12 cellular contexts compared by ENCODE assay signal in genomic region chr5:172906888-172907287, GRCh38. TPM values are rescaled to one million over a fixed set of nuclear protein-coding genes. Genes with fewer than 3 reads are reported as not detected.
A peak's percentile ranks its signal among the peaks of the same experiment; 100 is the strongest.
DNase-seq lines count a peak whose midpoint lies in the region; ATAC-seq, FAIRE-seq and TF ChIP-seq lines count a peak whose summit lies in the region.
"Had no signal": no experiment of that assay in that cellular context is flagged by ENCODE, and none has a peak within 500 bp of the region (broad histone marks: within the 10 kb centered on the region; RNA-seq: fewer than 3 reads in every experiment).

No MANE protein-coding gene starts in this region.

- no peak overlapping the region for H2AFZ ChIP-seq in astrocyte (ENCODE audit: low read depth, low read length)

- peaks cover 6% of the 10 kb centered on the region for H3K4me1 Mint-ChIP-seq in activated naive CD8-positive, alpha-beta T cell treated with anti-CD3 and anti-CD28 coated beads for 36 hours
- peaks cover 12% of the 10 kb centered on the region for H3K4me1 Mint-ChIP-seq in activated naive CD8-positive, alpha-beta T cell treated with anti-CD3 and anti-CD28 coated beads, Interleukin-2, amount 50 U/mL, for 24 hours
- H3K4me1 Mint-ChIP-seq in astrocyte (ENCODE audit: low read depth, unreplicated experiment), result peaks cover 37% of the 10 kb centered on the region
- peaks cover 73% of the 10 kb centered on the region for H3K4me1 Mint-ChIP-seq in mesothelial cell of epicardium

- no peak for DNase-seq in activated naive CD8-positive, alpha-beta T cell treated with anti-CD3 and anti-CD28 coated beads for 36 hours
- DNase-seq in activated naive CD8-positive, alpha-beta T cell treated with anti-CD3 and anti-CD28 coated beads, Interleukin-2, amount 50 U/mL, for 24 hours, result no peak
- DNase-seq in astrocyte (ENCODE audit: low read depth) (no peak), mesothelial cell of epicardium (ENCODE audit: low spot score in 2 of 2, unreplicated experiment in 2 of 2) (no peak), transverse colon (no peak), NCI-H2227 treated with DMSO at 0.1 percent for 48 hours (lab: John Stamatoyannopoulos, UW) (no peak)
- DNase-seq in stimulated activated CD4-positive, alpha-beta T cell treated with anti-CD3 and anti-CD28 coated beads, Interleukin-12 subunit alpha, Interleukin-12 subunit beta, amount 100 ng/mL, for 4 hours, result no peak
- DNase-seq: activated CD8-positive, alpha-beta memory T cell treated with anti-CD3 and anti-CD28 coated beads for 24 hours; activated naive CD4-positive, alpha-beta T cell treated with anti-CD3 and anti-CD28 coated beads, Interleukin-2, amount 50 U/mL, for 16 hours had no signal

- H3K27ac Mint-ChIP-seq in activated naive CD8-positive, alpha-beta T cell treated with anti-CD3 and anti-CD28 coated beads for 36 hours, result peak overlapping the region; percentile 29
- H3K27ac Mint-ChIP-seq in activated naive CD8-positive, alpha-beta T cell treated with anti-CD3 and anti-CD28 coated beads, Interleukin-2, amount 50 U/mL, for 24 hours, result no peak overlapping the region
- no peak overlapping the region for H3K27ac Mint-ChIP-seq in astrocyte (ENCODE audit: unreplicated experiment)
- H3K27ac Mint-ChIP-seq in mesothelial cell of epicardium, result peak overlapping the region; percentile 98

- peak overlapping the region; percentile 90 for H3K9ac ChIP-seq in astrocyte (ENCODE audit: low read length)

- in situ Hi-C loops in transverse colon (cut with MboI; ENCODE audit: low pct_ligation_motif_present in 1 of 4, low pct_unique_long_range_greater_than_20kb in 1 of 4, low sequenced_read_pairs in 3 of 4), result loop anchor here in 1 of 4 donors (10.0 kb wide), 1 partner anchor 52 kb away; no protein-coding TSS in a partner anchor

- no peaks in the 10 kb centered on the region for H3K9me3 Mint-ChIP-seq in activated naive CD8-positive, alpha-beta T cell treated with anti-CD3 and anti-CD28 coated beads for 36 hours
- H3K9me3 Mint-ChIP-seq in activated naive CD8-positive, alpha-beta T cell treated with anti-CD3 and anti-CD28 coated beads, Interleukin-2, amount 50 U/mL, for 24 hours, result no peaks in the 10 kb centered on the region
- H3K9me3 Mint-ChIP-seq in astrocyte (ENCODE audit: unreplicated experiment) (no peaks in the 10 kb centered on the region), mesothelial cell of epicardium (no peaks in the 10 kb centered on the region)

- no peaks in the 10 kb centered on the region for H3K36me3 ChIP-seq in astrocyte (ENCODE audit: insufficient read depth, low read length)
- no peaks in the 10 kb centered on the region for H3K36me3 ChIP-seq in transverse colon
- H3K36me3 ChIP-seq: ovary had no signal

- H3K9me3 ChIP-seq in astrocyte (ENCODE audit: insufficient read depth, low read depth, low read length) (no peaks in the 10 kb centered on the region), transverse colon (no peaks in the 10 kb centered on the region)
- H3K9me3 ChIP-seq: left lung, ovary had no signal

- H3K4me3 Mint-ChIP-seq in activated naive CD8-positive, alpha-beta T cell treated with anti-CD3 and anti-CD28 coated beads for 36 hours, result no peak overlapping the region
- H3K4me3 Mint-ChIP-seq in activated naive CD8-positive, alpha-beta T cell treated with anti-CD3 and anti-CD28 coated beads, Interleukin-2, amount 50 U/mL, for 24 hours, result no peak overlapping the region
- no peak overlapping the region for H3K4me3 Mint-ChIP-seq in astrocyte (ENCODE audit: unreplicated experiment)
- no peak overlapping the region for H3K4me3 Mint-ChIP-seq in mesothelial cell of epicardium

- TF ChIP-seq POLR2A in transverse colon (IDR thresholded peaks at IDR 0.05), result no peak

- H3K4me3 ChIP-seq in astrocyte (ENCODE audit: insufficient read depth, low read depth, low read length) (no peak overlapping the region), transverse colon (no peak overlapping the region)
- H3K4me3 ChIP-seq: left lung, ovary had no signal

- no peak for ATAC-seq in activated naive CD8-positive, alpha-beta T cell treated with anti-CD3 and anti-CD28 coated beads, Interleukin-2, amount 50 U/mL, for 24 hours
- ATAC-seq in GM18873 (IDR thresholded peaks at IDR 0.05; ENCODE audit: low FRiP score, unreplicated experiment), result no peak
- ATAC-seq: left lung had no signal

- FAIRE-seq in astrocyte (lab: Jason Lieb, UNC), result no peak

- intact Hi-C loops in transverse colon (cut with DNase I; ENCODE audit: low total_unique reads), result no loop called here

- peak overlapping the region; percentile 100 for H3K27ac ChIP-seq in astrocyte (ENCODE audit: low read depth, low read length)
- H3K27ac ChIP-seq in transverse colon, result peak overlapping the region; percentile 87 to 95 (median 94)

- H3K27me3 ChIP-seq in astrocyte (ENCODE audit: insufficient read depth, low read length) (no peaks in the 10 kb centered on the region), transverse colon (no peaks in the 10 kb centered on the region)
- H3K27me3 ChIP-seq: left lung, ovary had no signal

- TF ChIP-seq EP300 in transverse colon (IDR thresholded peaks at IDR 0.05; ENCODE audit: low read depth), result no peak

- no peaks in the 10 kb centered on the region for H4K20me1 ChIP-seq in astrocyte (ENCODE audit: insufficient read depth, low read length)

- peaks cover 3% of the 10 kb centered on the region for H3K36me3 Mint-ChIP-seq in activated naive CD8-positive, alpha-beta T cell treated with anti-CD3 and anti-CD28 coated beads for 36 hours
- H3K36me3 Mint-ChIP-seq in activated naive CD8-positive, alpha-beta T cell treated with anti-CD3 and anti-CD28 coated beads, Interleukin-2, amount 50 U/mL, for 24 hours (ENCODE audit: low read depth), result peaks cover 6% of the 10 kb centered on the region
- H3K36me3 Mint-ChIP-seq in astrocyte (ENCODE audit: low read depth, unreplicated experiment), result peaks cover 15% of the 10 kb centered on the region
- no peaks in the 10 kb centered on the region for H3K36me3 Mint-ChIP-seq in mesothelial cell of epicardium

- peak overlapping the region; percentile 50 for H3K4me2 ChIP-seq in astrocyte (ENCODE audit: low read length)

- H3K27me3 Mint-ChIP-seq in activated naive CD8-positive, alpha-beta T cell treated with anti-CD3 and anti-CD28 coated beads for 36 hours, result no peaks in the 10 kb centered on the region
- H3K27me3 Mint-ChIP-seq in activated naive CD8-positive, alpha-beta T cell treated with anti-CD3 and anti-CD28 coated beads, Interleukin-2, amount 50 U/mL, for 24 hours, result no peaks in the 10 kb centered on the region
- H3K27me3 Mint-ChIP-seq in astrocyte (ENCODE audit: low read depth, unreplicated experiment) (no peaks in the 10 kb centered on the region), mesothelial cell of epicardium (ENCODE audit: low read depth) (no peaks in the 10 kb centered on the region)

- peaks cover 8% of the 10 kb centered on the region for H3K79me2 ChIP-seq in astrocyte (ENCODE audit: insufficient read depth, low read length)

- 85 to 100% methylated on average over 2 to 10 of the region's 10 CpGs for WGBS in transverse colon (ENCODE audit: low coverage in 1 of 2), 2 donors

- no peak for TF ChIP-seq CTCF in astrocyte (IDR thresholded peaks at IDR 0.05; ENCODE audit: insufficient read depth, low read depth, low read length)
- no peak for TF ChIP-seq CTCF in mesothelial cell of epicardium (IDR thresholded peaks at IDR 0.05; ENCODE audit: unreplicated experiment)
- TF ChIP-seq CTCF in transverse colon (IDR thresholded peaks at IDR 0.05), result no peak

- H3K4me1 ChIP-seq in astrocyte (ENCODE audit: insufficient read depth, low read length), result peaks cover 78% of the 10 kb centered on the region
- peaks cover 34 to 53% (median 39%) of the 10 kb centered on the region in 4 donors for H3K4me1 ChIP-seq in transverse colon

RNA-seq across cellular contexts. Expression of gene RPL26L1, which starts 52.3 kb away (rescaled TPM):
- total RNA-seq in activated naive CD8-positive, alpha-beta T cell treated with anti-CD3 and anti-CD28 coated beads for 36 hours, result 100 to 1,000 TPM in 1 of 2 experiments, 10 to 100 TPM in 1; 96.4 to 101 TPM
- total RNA-seq in astrocyte (50.6 and 54.3 TPM in 2 replicates), mesothelial cell of epicardium (43.0 to 43.9 TPM (median 43.9 TPM) in 3 replicates), transverse colon (10 to 100 TPM in 2 of 4 donors, 1 to 10 TPM in 1, not detected in 1; 1.6 to 22.3 (median 19.5) TPM)

Comparison
In these comparisons a context has a peak if more than half of its experiments do, and no peak if none do; other contexts are left out.
1. H3K27ac Mint-ChIP-seq: peak in activated naive CD8-positive, alpha-beta T cell treated with anti-CD3 and anti-CD28 coated beads for 36 hours (single experiment) and mesothelial cell of epicardium (single experiment); none in activated naive CD8-positive, alpha-beta T cell treated with anti-CD3 and anti-CD28 coated beads, Interleukin-2, amount 50 U/mL, for 24 hours (single experiment) and astrocyte (single experiment).